ENCODE assay signal across 12 cellular contexts in the genomic region with DNA sequence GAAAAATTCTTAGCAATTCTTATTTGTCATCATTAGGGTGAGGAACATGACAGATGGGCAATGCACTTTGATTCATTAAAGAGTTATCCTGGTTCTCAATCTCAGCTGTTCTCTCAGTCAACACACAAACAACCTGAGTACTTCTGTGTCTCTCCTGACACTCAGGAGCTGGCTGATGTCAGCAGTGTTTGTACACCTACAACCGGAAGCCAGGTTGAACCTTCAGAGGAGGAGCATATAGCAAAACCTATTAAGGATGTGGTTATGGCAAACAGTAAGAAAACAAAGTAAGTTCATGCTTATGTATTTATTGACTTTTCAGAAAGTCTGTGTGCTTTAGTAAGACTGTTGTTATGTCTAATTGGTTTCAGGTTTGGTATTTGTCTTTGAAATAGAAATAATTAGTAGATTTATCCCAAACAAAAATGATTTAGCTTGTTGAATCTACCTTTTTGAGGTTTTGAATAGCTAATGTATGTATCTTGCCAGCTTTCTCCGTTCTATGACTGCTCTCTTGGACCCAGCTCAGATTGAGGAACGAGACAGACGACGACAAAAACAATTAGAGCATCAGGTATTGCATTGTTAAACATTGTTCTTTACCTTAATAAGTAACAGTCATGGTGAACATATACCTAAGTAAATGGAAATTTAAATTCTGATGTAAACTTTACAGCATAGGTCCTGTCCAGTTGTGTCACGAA. TPM values are rescaled to one million over a fixed set of nuclear protein-coding genes. Genes with fewer than 3 reads are reported as not detected.
DNase-seq lines count a peak whose midpoint lies in the region; ATAC-seq lines count a peak whose summit lies in the region.
"Had no signal": no experiment of that assay in that cellular context is flagged by ENCODE, and none has a peak within 500 bp of the region (broad histone marks: within the 10 kb centered on the region; RNA-seq: fewer than 3 reads in every experiment).

No MANE protein-coding gene starts in this region.

- CTCF ChIA-PET in activated CD8-positive, alpha-beta T cell treated with anti-CD3 and anti-CD28 coated beads, Interleukin-2, amount 10 ng/mL, durations not matched to agents 7 days and 5 days (lab: Charles Lee): interaction anchor here (0.9 to 1.5 kb wide), 4 partner anchors 10 to 36 kb away, joined by 3 to 15 read pairs (median 5); a partner anchor contains a TSS

- H3K9me3 Mint-ChIP-seq in activated CD8-positive, alpha-beta T cell treated with anti-CD3 and anti-CD28 coated beads, Interleukin-2, amount 10 ng/mL, durations not matched to agents 7 days and 5 days (ENCODE audit: insufficient read depth): peaks cover 4% of the 10 kb centered on the region
- no peaks in the 10 kb centered on the region for H3K9me3 Mint-ChIP-seq in immature natural killer cell

- H3K27ac ChIP-seq in SJCRH30: no peak overlapping the region

- H3K9me3 ChIP-seq in SJCRH30 (replicated peaks): no peaks in the 10 kb centered on the region

- peak overlapping the region; percentile 15 for H3K4me3 Mint-ChIP-seq in activated CD8-positive, alpha-beta T cell treated with anti-CD3 and anti-CD28 coated beads, Interleukin-2, amount 10 ng/mL, durations not matched to agents 7 days and 5 days
- peak overlapping the region in 2 of 5 donors; percentile 5 to 21 for H3K4me3 Mint-ChIP-seq in immature natural killer cell

- peak; percentile 41 for DNase-seq in stimulated activated CD4-positive, alpha-beta T cell treated with anti-CD3 and anti-CD28 coated beads, Interleukin-1b, Interleukin-23, amount 100 ng/mL, for 48 hours
- no peak for DNase-seq in stimulated activated CD4-positive, alpha-beta T cell treated with anti-CD3 and anti-CD28 coated beads, Interleukin-12 subunit alpha, Interleukin-12 subunit beta, amount 100 ng/mL, for 4 hours
- DNase-seq in activated CD8-positive, alpha-beta T cell treated with anti-CD3 and anti-CD28 coated beads, Interleukin-2, amount 10 ng/mL, durations not matched to agents 7 days and 5 days: peak; percentile 77
- DNase-seq in immature natural killer cell (peak in 2 of 3 donors; percentile 7 to 16), SIG-M5 treated with dmso at 0.1 percent for 504 hours (lab: John Stamatoyannopoulos, UW; ENCODE audit: unreplicated experiment) (no peak), SJCRH30 (no peak), cerebellar nuclear complex (lab: John Stamatoyannopoulos, UW) (no peak)
- DNase-seq: heart left ventricle, left ventricle myocardium superior, NCI-H1694, OCI-M1 had no signal

- no peaks in the 10 kb centered on the region for H3K27me3 Mint-ChIP-seq in activated CD8-positive, alpha-beta T cell treated with anti-CD3 and anti-CD28 coated beads, Interleukin-2, amount 10 ng/mL, durations not matched to agents 7 days and 5 days (ENCODE audit: low read depth)
- no peaks in the 10 kb centered on the region for H3K27me3 Mint-ChIP-seq in immature natural killer cell (ENCODE audit: low read depth in 3 of 3)

- POLR2A ChIA-PET in activated CD8-positive, alpha-beta T cell treated with anti-CD3 and anti-CD28 coated beads, Interleukin-2, amount 10 ng/mL, durations not matched to agents 7 days and 5 days (lab: Charles Lee): interaction anchor here (1.0 to 1.6 kb wide), 2 partner anchors 37 to 89 kb away, joined by 3 to 6 read pairs; a partner anchor contains a TSS

- H3K27me3 ChIP-seq in SJCRH30: no peaks in the 10 kb centered on the region
- H3K27me3 ChIP-seq: heart left ventricle had no signal

- H3K36me3 Mint-ChIP-seq in activated CD8-positive, alpha-beta T cell treated with anti-CD3 and anti-CD28 coated beads, Interleukin-2, amount 10 ng/mL, durations not matched to agents 7 days and 5 days (ENCODE audit: low read depth): peaks cover 38% of the 10 kb centered on the region
- peaks cover 0 to 35% (median 26%) of the 10 kb centered on the region in 3 donors for H3K36me3 Mint-ChIP-seq in immature natural killer cell

- ATAC-seq in activated CD8-positive, alpha-beta T cell treated with anti-CD3 and anti-CD28 coated beads, Interleukin-2, amount 10 ng/mL, durations not matched to agents 7 days and 5 days: peak; percentile 99
- ATAC-seq in HG02642 (IDR thresholded peaks at IDR 0.05; ENCODE audit: poor library complexity, unreplicated experiment): no peak
- ATAC-seq: heart left ventricle, left ventricle myocardium superior had no signal

- H3K36me3 ChIP-seq in SJCRH30: peaks cover 34% of the 10 kb centered on the region

- H3K4me1 ChIP-seq in SJCRH30: no peaks in the 10 kb centered on the region
- H3K4me1 ChIP-seq: heart left ventricle had no signal

- peak overlapping the region; percentile 80 for H3K27ac Mint-ChIP-seq in activated CD8-positive, alpha-beta T cell treated with anti-CD3 and anti-CD28 coated beads, Interleukin-2, amount 10 ng/mL, durations not matched to agents 7 days and 5 days
- H3K27ac Mint-ChIP-seq in immature natural killer cell: peak overlapping the region in 5 of 6 donors; percentile 45 to 78 (median 70)

- peaks cover 26% of the 10 kb centered on the region for H3K4me1 Mint-ChIP-seq in activated CD8-positive, alpha-beta T cell treated with anti-CD3 and anti-CD28 coated beads, Interleukin-2, amount 10 ng/mL, durations not matched to agents 7 days and 5 days (ENCODE audit: low read depth)
- peaks cover 11 to 14% of the 10 kb centered on the region in 2 donors for H3K4me1 Mint-ChIP-seq in immature natural killer cell

- H3K4me3 ChIP-seq in SJCRH30: no peak overlapping the region
- H3K4me3 ChIP-seq: heart left ventricle had no signal

RNA-seq across cellular contexts. Expression of a gene that starts 36.6 kb away (rescaled TPM):
- 10 to 100 TPM; 25.0 to 26.2 TPM for total RNA-seq in activated CD8-positive, alpha-beta T cell treated with anti-CD3 and anti-CD28 coated beads, Interleukin-2, amount 10 ng/mL, durations not matched to agents 7 days and 5 days
- 10 to 100 TPM in 2 of 3 donors, 1 to 10 TPM in 1; 9.8 to 14.0 (median 11.1) TPM for polyA plus RNA-seq in immature natural killer cell
- total RNA-seq in SJCRH30 (2014; rRNA removed; shearing (Covaris generic)): 26.0 and 39.6 TPM in 2 replicates

Comparison
In these comparisons a context has a peak if more than half of its experiments do, and no peak if none do; other contexts are left out.
1. DNase-seq: peak in stimulated activated CD4-positive, alpha-beta T cell treated with anti-CD3 and anti-CD28 coated beads, Interleukin-1b, Interleukin-23, amount 100 ng/mL, for 48 hours (single experiment), activated CD8-positive, alpha-beta T cell treated with anti-CD3 and anti-CD28 coated beads, Interleukin-2, amount 10 ng/mL, durations not matched to agents 7 days and 5 days (single experiment) and immature natural killer cell (2 of 3); none in stimulated activated CD4-positive, alpha-beta T cell treated with anti-CD3 and anti-CD28 coated beads, Interleukin-12 subunit alpha, Interleukin-12 subunit beta, amount 100 ng/mL, for 4 hours (single experiment), SIG-M5 treated with dmso at 0.1 percent for 504 hours (single experiment), SJCRH30 (0 of 2) and cerebellar nuclear complex (0 of 2).